In the genomic region with DNA sequence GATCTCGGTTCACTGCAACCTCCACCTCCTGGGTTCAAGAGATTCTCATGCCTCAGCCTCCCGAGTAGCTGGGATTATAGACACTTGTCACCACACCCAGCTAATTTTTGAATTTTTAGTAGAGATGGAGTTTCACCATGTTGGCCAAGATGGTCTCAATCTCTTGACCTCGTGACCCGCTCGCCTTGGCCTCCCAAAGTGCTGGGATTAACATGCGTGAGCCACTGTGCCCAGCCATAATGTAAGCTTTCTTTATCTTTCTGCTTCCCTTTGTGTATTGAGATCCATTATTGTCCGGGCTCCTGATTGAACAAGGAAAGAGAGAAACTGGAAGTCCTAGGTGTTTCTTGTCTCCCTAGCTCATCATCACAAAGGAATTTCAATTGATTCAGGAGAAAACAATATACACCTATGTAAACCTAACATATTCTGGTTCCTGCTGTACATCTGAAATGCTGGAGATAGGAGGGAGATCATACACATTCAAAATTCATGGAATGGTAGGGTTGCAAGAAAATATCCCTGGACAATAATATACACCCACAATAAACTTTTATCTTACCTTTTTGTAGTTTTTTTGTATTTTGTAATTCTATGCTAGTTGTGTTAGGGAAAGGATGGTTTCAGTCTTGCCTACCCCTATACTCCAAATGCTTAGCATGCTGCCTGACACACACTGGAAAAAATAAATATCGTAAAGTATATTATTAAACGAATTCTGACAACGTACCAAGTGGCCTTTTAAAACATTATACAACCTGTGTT, we compare ENCODE assay signal across 1 cellular context.
TF ChIP-seq lines count a peak whose summit lies in the region.

No MANE protein-coding gene starts in this region.

TF ChIP-seq in endothelial cell of umbilical vein, 7 proteins besides CTCF, POLR2A, EP300 and RAD21:
- TF ChIP-seq, protein P1, sequence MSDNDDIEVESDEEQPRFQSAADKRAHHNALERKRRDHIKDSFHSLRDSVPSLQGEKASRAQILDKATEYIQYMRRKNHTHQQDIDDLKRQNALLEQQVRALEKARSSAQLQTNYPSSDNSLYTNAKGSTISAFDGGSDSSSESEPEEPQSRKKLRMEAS (IDR thresholded peaks at IDR 0.05; ENCODE audit: insufficient read depth, insufficient read length): no peak
- no peak for TF ChIP-seq MYC (IDR thresholded peaks at IDR 0.05; ENCODE audit: low read depth, low read length)
- TF ChIP-seq FOS (IDR thresholded peaks at IDR 0.05; ENCODE audit: borderline replicate concordance, insufficient read depth, low read length): no peak
- TF ChIP-seq EZH2 (IDR thresholded peaks at IDR 0.05; ENCODE audit: borderline replicate concordance, low read depth, low read length, severe bottlenecking): no peak
- TF ChIP-seq POLR2AphosphoS5 (IDR thresholded peaks at IDR 0.05; ENCODE audit: insufficient read depth, low read depth, low read length): no peak
- no peak for TF ChIP-seq GATA2 (IDR thresholded peaks at IDR 0.05; ENCODE audit: insufficient read depth, insufficient read length, low read depth, low read length)
- no peak for TF ChIP-seq JUN (IDR thresholded peaks at IDR 0.05; ENCODE audit: borderline replicate concordance, insufficient read depth, insufficient read length, low read depth)
